ENCODE assay signal across 20 cellular contexts in genomic region chr16:85251225-85251760, GRCh38.
"Had no signal": no experiment of that assay in that cellular context is flagged by ENCODE, and none has a peak within 500 bp of the region (broad histone marks: within the 10 kb centered on the region; RNA-seq: fewer than 3 reads in every experiment).

No MANE protein-coding gene starts in this region.

- H3K9me3 ChIP-seq: heart left ventricle, mucosa of descending colon, ovary, tibial artery, upper lobe of right lung, vagina had no signal

- FAIRE-seq: endometrium, frontal cortex, islet of Langerhans had no signal

- H3K4me1 Mint-ChIP-seq: stimulated activated effector memory CD8-positive, alpha-beta T cell treated with anti-CD3 and anti-CD28 coated beads, Interleukin-12 subunit alpha, Interleukin-12 subunit beta, amount 100 ng/mL, for 72 hours had no signal

- ATAC-seq: esophagus mucosa; heart left ventricle; mucosa of descending colon; naive thymus-derived CD8-positive, alpha-beta T cell; right cardiac atrium; stimulated activated effector memory CD8-positive, alpha-beta T cell treated with anti-CD3 and anti-CD28 coated beads, Interleukin-12 subunit alpha, Interleukin-12 subunit beta, amount 100 ng/mL, for 72 hours; upper lobe of right lung had no signal

- H3K36me3 Mint-ChIP-seq: naive thymus-derived CD8-positive, alpha-beta T cell; stimulated activated effector memory CD8-positive, alpha-beta T cell treated with anti-CD3 and anti-CD28 coated beads, Interleukin-12 subunit alpha, Interleukin-12 subunit beta, amount 100 ng/mL, for 72 hours had no signal

- H3K27ac Mint-ChIP-seq: stimulated activated effector memory CD8-positive, alpha-beta T cell treated with anti-CD3 and anti-CD28 coated beads, Interleukin-12 subunit alpha, Interleukin-12 subunit beta, amount 100 ng/mL, for 72 hours; stimulated activated naive CD8-positive, alpha-beta T cell treated with anti-CD3 and anti-CD28 coated beads, Interleukin-15, Interleukin-2, amounts not matched to agents 100 ng/mL and 50 ng/mL, for 24 hours had no signal

- DNase-seq: effector memory CD4-positive, alpha-beta T cell; heart left ventricle; kidney glomerular epithelial cell; mammary epithelial cell; mucosa of descending colon; naive thymus-derived CD8-positive, alpha-beta T cell; nucleus accumbens; ovary; right cardiac atrium; stimulated activated CD4-positive, alpha-beta T cell treated with anti-CD3 and anti-CD28 coated beads, Interleukin-4, amount 100 ng/mL, for 1 hour; stimulated activated CD8-positive, alpha-beta memory T cell treated with anti-CD3 and anti-CD28 coated beads, Interleukin-4, amount 100 ng/mL, for 48 hours; tibial artery; upper lobe of right lung had no signal

- H3K27ac ChIP-seq: heart left ventricle, ovary, tibial artery, upper lobe of right lung, vagina had no signal

- H3K9me3 Mint-ChIP-seq: naive thymus-derived CD8-positive, alpha-beta T cell; stimulated activated effector memory CD8-positive, alpha-beta T cell treated with anti-CD3 and anti-CD28 coated beads, Interleukin-12 subunit alpha, Interleukin-12 subunit beta, amount 100 ng/mL, for 72 hours; stimulated activated naive CD8-positive, alpha-beta T cell treated with anti-CD3 and anti-CD28 coated beads, Interleukin-15, Interleukin-2, amounts not matched to agents 100 ng/mL and 50 ng/mL, for 24 hours had no signal

- H3K4me1 ChIP-seq: heart left ventricle, upper lobe of right lung, vagina had no signal

- H3K4me3 ChIP-seq: heart left ventricle, mucosa of descending colon, ovary, tibial artery, upper lobe of right lung, vagina had no signal

- H3K36me3 ChIP-seq: heart left ventricle, ovary, tibial artery, upper lobe of right lung, vagina had no signal

- H3K4me3 Mint-ChIP-seq: naive thymus-derived CD8-positive, alpha-beta T cell; stimulated activated effector memory CD8-positive, alpha-beta T cell treated with anti-CD3 and anti-CD28 coated beads, Interleukin-12 subunit alpha, Interleukin-12 subunit beta, amount 100 ng/mL, for 72 hours; stimulated activated naive CD8-positive, alpha-beta T cell treated with anti-CD3 and anti-CD28 coated beads, Interleukin-15, Interleukin-2, amounts not matched to agents 100 ng/mL and 50 ng/mL, for 24 hours had no signal

- H3K27me3 ChIP-seq: ovary, upper lobe of right lung, vagina had no signal
